2 cellular contexts compared by ENCODE assay signal in the genomic region with DNA sequence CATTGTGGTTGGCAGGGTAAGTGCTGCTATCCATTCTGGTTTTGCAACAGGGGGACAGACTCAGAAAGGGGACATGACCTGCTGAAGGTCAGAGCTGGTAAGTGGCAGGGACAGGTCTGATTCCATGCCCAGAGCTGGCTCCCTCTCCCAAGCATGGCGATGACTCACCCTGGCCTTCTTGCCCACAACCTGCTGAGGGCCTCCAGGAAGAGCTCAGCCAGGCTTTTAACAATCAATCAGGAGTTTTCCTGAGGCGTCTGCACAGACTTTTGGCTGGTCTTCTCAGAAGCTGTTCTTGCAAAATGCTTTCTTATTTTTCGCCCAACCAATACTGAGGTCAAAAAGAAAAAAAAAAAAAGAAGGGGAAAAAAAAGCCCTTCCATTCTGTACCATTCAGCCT.
TF ChIP-seq lines count a peak whose summit lies in the region.

No MANE protein-coding gene starts in this region.

TF ChIP-seq in H1, 55 proteins besides CTCF, POLR2A, EP300 and RAD21 (continued from another document):
- TF ChIP-seq MAFK (IDR thresholded peaks at IDR 0.05; ENCODE audit: low read depth, low read length) = no peak

TF ChIP-seq in neural cell, 6 proteins besides CTCF, POLR2A, EP300 and RAD21 (continued from another document):
- TF ChIP-seq EZH2 (IDR thresholded peaks at IDR 0.05; ENCODE audit: borderline replicate concordance, insufficient read depth, low read length, poor library complexity, severe bottlenecking) (no peak), TAF1 (IDR thresholded peaks at IDR 0.05; ENCODE audit: low read depth) (no peak), MXI1 (conservative IDR thresholded peaks at IDR 0.05; ENCODE audit: poor library complexity, severe bottlenecking) (no peak), POLR2AphosphoS5 (IDR thresholded peaks at IDR 0.05) (no peak)
- TF ChIP-seq, protein P1, sequence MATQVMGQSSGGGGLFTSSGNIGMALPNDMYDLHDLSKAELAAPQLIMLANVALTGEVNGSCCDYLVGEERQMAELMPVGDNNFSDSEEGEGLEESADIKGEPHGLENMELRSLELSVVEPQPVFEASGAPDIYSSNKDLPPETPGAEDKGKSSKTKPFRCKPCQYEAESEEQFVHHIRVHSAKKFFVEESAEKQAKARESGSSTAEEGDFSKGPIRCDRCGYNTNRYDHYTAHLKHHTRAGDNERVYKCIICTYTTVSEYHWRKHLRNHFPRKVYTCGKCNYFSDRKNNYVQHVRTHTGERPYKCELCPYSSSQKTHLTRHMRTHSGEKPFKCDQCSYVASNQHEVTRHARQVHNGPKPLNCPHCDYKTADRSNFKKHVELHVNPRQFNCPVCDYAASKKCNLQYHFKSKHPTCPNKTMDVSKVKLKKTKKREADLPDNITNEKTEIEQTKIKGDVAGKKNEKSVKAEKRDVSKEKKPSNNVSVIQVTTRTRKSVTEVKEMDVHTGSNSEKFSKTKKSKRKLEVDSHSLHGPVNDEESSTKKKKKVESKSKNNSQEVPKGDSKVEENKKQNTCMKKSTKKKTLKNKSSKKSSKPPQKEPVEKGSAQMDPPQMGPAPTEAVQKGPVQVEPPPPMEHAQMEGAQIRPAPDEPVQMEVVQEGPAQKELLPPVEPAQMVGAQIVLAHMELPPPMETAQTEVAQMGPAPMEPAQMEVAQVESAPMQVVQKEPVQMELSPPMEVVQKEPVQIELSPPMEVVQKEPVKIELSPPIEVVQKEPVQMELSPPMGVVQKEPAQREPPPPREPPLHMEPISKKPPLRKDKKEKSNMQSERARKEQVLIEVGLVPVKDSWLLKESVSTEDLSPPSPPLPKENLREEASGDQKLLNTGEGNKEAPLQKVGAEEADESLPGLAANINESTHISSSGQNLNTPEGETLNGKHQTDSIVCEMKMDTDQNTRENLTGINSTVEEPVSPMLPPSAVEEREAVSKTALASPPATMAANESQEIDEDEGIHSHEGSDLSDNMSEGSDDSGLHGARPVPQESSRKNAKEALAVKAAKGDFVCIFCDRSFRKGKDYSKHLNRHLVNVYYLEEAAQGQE (IDR thresholded peaks at IDR 0.05; ENCODE audit: borderline replicate concordance) = no peak
